23 cellular contexts compared by ENCODE assay signal in the genomic region with DNA sequence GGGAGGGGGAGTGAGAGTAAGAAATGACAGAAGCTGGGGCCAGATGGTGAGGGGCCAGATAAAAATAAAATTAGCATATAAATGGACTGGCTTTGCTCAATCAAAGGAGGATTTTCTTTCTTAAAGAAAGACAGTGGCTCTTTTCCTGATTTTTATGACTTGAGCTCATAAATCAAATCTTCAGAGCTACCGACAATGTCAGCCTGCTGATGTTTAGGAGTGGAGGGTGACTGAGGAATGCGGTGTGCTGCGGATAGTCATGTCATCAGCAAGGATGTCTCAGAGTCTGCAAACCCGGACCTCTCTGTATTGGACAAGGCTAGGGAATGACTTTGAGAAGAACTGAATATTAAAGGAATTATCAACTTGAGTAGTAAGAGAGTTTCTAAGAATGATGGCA.
DNase-seq lines count a peak whose midpoint lies in the region; ATAC-seq, FAIRE-seq and TF ChIP-seq lines count a peak whose summit lies in the region.
"Had no signal": no experiment of that assay in that cellular context is flagged by ENCODE, and none has a peak within 500 bp of the region (broad histone marks: within the 10 kb centered on the region; RNA-seq: fewer than 3 reads in every experiment).

No MANE protein-coding gene starts in this region.

- 0 out of 2 replicates have a peak, but pooled peaks cover 2% of the 10 kb centered on the region for H4K20me1 ChIP-seq in K562 (replicated peaks; ENCODE audit: control insufficient read depth, insufficient read depth, low read length)

- no peak for FAIRE-seq in K562 (lab: Jason Lieb, UNC)
- FAIRE-seq: GM18507, HTR-8/SVneo had no signal

- no peak for TF ChIP-seq RAD21 in K562 (CRISPR knock-in tag; conservative IDR thresholded peaks at IDR 0.05 in 1 of 2, IDR thresholded peaks at IDR 0.05 in 1 of 2)

- ATAC-seq in K562 (peak; percentile 42; the same call in 1 of the 3 replicates), HG03469 (IDR thresholded peaks at IDR 0.05; ENCODE audit: unreplicated experiment) (no peak), GM21367 (IDR thresholded peaks at IDR 0.05; ENCODE audit: unreplicated experiment) (no peak)

- H3K36me3 ChIP-seq in A673 (ENCODE audit: insufficient read depth, low read length, poor library complexity, severe bottlenecking) (no peaks in the 10 kb centered on the region), HEK293 (ENCODE audit: control insufficient read depth in 2 of 2, insufficient read depth in 1 of 2, low read length in 2 of 2) (no peaks in the 10 kb centered on the region), K562 (ENCODE audit: control insufficient read depth, insufficient read depth, low read length) (peaks cover 5% of the 10 kb centered on the region; the same call in 1 of the 3 replicates), ascending aorta (no peaks in the 10 kb centered on the region)
- H3K36me3 ChIP-seq: Peyer's patch had no signal

- 51% methylated on average over 4 of the region's 4 CpGs for WGBS in K562 (ENCODE audit: insufficient coverage, low coverage, missing lambda C conversion rate)

- in situ Hi-C loops in K562 (cut with MboI), result no loop called here

- H3K9ac ChIP-seq in K562 (ENCODE audit: insufficient read depth in 1 of 2, low read depth in 2 of 2, low read length in 2 of 2), result no peak overlapping the region

- peak overlapping the region; percentile 84 for H3K27ac ChIP-seq in A673 (ENCODE audit: low read depth, low read length, poor library complexity, severe bottlenecking)
- no peak overlapping the region for H3K27ac ChIP-seq in HEK293 (ENCODE audit: extremely low read depth, low read depth, low read length)
- H3K27ac ChIP-seq in K562 (ENCODE audit: extremely low read depth, low read depth, low read length), result no peak overlapping the region
- no peak overlapping the region for H3K27ac ChIP-seq in ascending aorta
- H3K27ac ChIP-seq: Peyer's patch had no signal

- no peak for TF ChIP-seq CTCF in A673 (conservative IDR thresholded peaks at IDR 0.05; ENCODE audit: low read depth, low read length)
- TF ChIP-seq CTCF in HEK293 (tag by site-specific recombination; IDR thresholded peaks at IDR 0.05), result no peak
- TF ChIP-seq CTCF in K562 (IDR thresholded peaks at IDR 0.05 in 2 of 3, conservative IDR thresholded peaks at IDR 0.05 in 1 of 3; ENCODE audit: insufficient read depth in 2 of 3, low read depth in 1 of 3, low read length in 3 of 3), result no peak
- no peak for TF ChIP-seq CTCF in ascending aorta (IDR thresholded peaks at IDR 0.05)

- H3K4me3 ChIP-seq in A673 (ENCODE audit: low read depth, low read length, poor library complexity, severe bottlenecking) (peak overlapping the region; percentile 20), HEK293 (ENCODE audit: low read depth, low read length) (no peak overlapping the region), K562 (no peak overlapping the region), ascending aorta (no peak overlapping the region)
- H3K4me3 ChIP-seq: Peyer's patch had no signal

- TF ChIP-seq EP300 in K562 (IDR thresholded peaks at IDR 0.05; ENCODE audit: low read length), result no peak

- H3K9me3 ChIP-seq in A673 (ENCODE audit: low read depth, low read length, poor library complexity, severe bottlenecking) (no peaks in the 10 kb centered on the region), HEK293 (ENCODE audit: control insufficient read depth, insufficient read depth, low read depth, low read length) (no peaks in the 10 kb centered on the region), K562 (replicated peaks; ENCODE audit: control insufficient read depth, insufficient read depth, low read depth, low read length) (no peaks in the 10 kb centered on the region), ascending aorta (no peaks in the 10 kb centered on the region)
- H3K9me3 ChIP-seq: Peyer's patch had no signal

- CTCF ChIA-PET in A673 (lab: Charles Lee) (interaction anchor here (0.6 to 0.8 kb wide), 2 partner anchors 21 to 684 kb away, joined by 3 to 8 read pairs; no protein-coding TSS in a partner anchor), HEK293 (lab: Yijun Ruan, JAX) (interaction anchor here (0.6 to 1.1 kb wide), 3 partner anchors 27 to 68 kb away, joined by 3 to 4 read pairs (median 3); no protein-coding TSS in a partner anchor), K562 (lab: Yijun Ruan, JAX; ENCODE audit: low intra/inter-chr PET ratio) (no interaction called here)

- no peak overlapping the region for H2AFZ ChIP-seq in K562 (ENCODE audit: low read depth, low read length)

- H3K79me2 ChIP-seq in K562 (ENCODE audit: control insufficient read depth, insufficient read depth, low read length), result peaks cover 27% of the 10 kb centered on the region

- no peak overlapping the region for H3K4me2 ChIP-seq in K562 (ENCODE audit: insufficient read depth, low read length)

- no peaks in the 10 kb centered on the region for H3K9me1 ChIP-seq in K562 (ENCODE audit: control insufficient read depth, insufficient read depth, low read length)

- intact Hi-C loops in A673 (cut with micrococcal nuclease; ENCODE audit: unreplicated experiment) (loop anchor here (5.0 kb wide), 3 partner anchors 105 to 190 kb away; a partner anchor contains a TSS), K562 (cut with micrococcal nuclease) (no loop called here), ascending aorta (cut with DNase I) (no loop called here)

- H3K4me1 ChIP-seq in A673 (ENCODE audit: insufficient read depth, low read length, poor library complexity, severe bottlenecking) (peaks cover 41% of the 10 kb centered on the region), HEK293 (ENCODE audit: control insufficient read depth, insufficient read depth, low read length) (peaks cover 5% of the 10 kb centered on the region; the same call in 1 of the 2 replicates), K562 (replicated peaks in 1 of 2; ENCODE audit: control insufficient read depth in 2 of 2, insufficient read depth in 2 of 2, low read length in 2 of 2) (no peaks in the 10 kb centered on the region), ascending aorta (no peaks in the 10 kb centered on the region)
- H3K4me1 ChIP-seq: Peyer's patch had no signal

- POLR2A ChIA-PET in A673 (lab: Charles Lee; ENCODE audit: low non-redundant PET), result interaction anchor here (0.9 kb wide), 1 partner anchor 63 kb away, joined by 6 read pairs; no protein-coding TSS in a partner anchor
- POLR2A ChIA-PET in HEK293 (lab: Yijun Ruan, JAX), result interaction anchor here (0.9 kb wide), 1 partner anchor 10 kb away, joined by 3 read pairs; no protein-coding TSS in a partner anchor
- POLR2A ChIA-PET in K562 (lab: Yijun Ruan, JAX), result interaction anchor here (0.6 to 1.0 kb wide), 3 partner anchors 9 to 11 kb away, joined by 3 to 6 read pairs (median 3); no protein-coding TSS in a partner anchor

- no peaks in the 10 kb centered on the region for H3K27me3 ChIP-seq in A673 (replicated peaks; ENCODE audit: insufficient read depth, low read depth, low read length, poor library complexity)
- no peaks in the 10 kb centered on the region for H3K27me3 ChIP-seq in K562 (ENCODE audit: control insufficient read depth in 2 of 2, insufficient read depth in 2 of 2, low read length in 2 of 2)
- H3K27me3 ChIP-seq in ascending aorta, result no peaks in the 10 kb centered on the region
- H3K27me3 ChIP-seq: Peyer's patch had no signal

- no TSS peak for BruUV-seq in A673 (replicated peaks; lab: Mats Ljungman, UMichigan)
- no TSS peak for BruUV-seq in K562 (replicated peaks; lab: Mats Ljungman, UMichigan)

- no peak for TF ChIP-seq POLR2A in K562 (conservative IDR thresholded peaks at IDR 0.05)

- DNase-seq in A673 (ENCODE audit: low spot score) (peak; percentile 92), K562 (ENCODE audit: extremely low read depth in 1 of 4, low spot score in 3 of 4) (no peak), left kidney (ENCODE audit: low read depth, low spot score) (peak; percentile 17), ascending aorta (ENCODE audit: low spot score in 2 of 2) (no peak)
- DNase-seq in effector CD4-positive, alpha-beta T cell, result no peak
- DNase-seq: 8988T, Calu3, HFFc6, KG1, MM.1S, NCI-H1048, NCI-H1694, NCI-H2029 treated with DMSO at 0.1 percent for 48 hours, NCI-H526, OCI-M1, Peyer's patch, SHP77 treated with DMSO at 0.1 percent for 48 hours, T-helper 1 cell had no signal

TF ChIP-seq in HEK293, 187 proteins besides CTCF, POLR2A, EP300 and RAD21:
- TF ChIP-seq, protein P1, sequence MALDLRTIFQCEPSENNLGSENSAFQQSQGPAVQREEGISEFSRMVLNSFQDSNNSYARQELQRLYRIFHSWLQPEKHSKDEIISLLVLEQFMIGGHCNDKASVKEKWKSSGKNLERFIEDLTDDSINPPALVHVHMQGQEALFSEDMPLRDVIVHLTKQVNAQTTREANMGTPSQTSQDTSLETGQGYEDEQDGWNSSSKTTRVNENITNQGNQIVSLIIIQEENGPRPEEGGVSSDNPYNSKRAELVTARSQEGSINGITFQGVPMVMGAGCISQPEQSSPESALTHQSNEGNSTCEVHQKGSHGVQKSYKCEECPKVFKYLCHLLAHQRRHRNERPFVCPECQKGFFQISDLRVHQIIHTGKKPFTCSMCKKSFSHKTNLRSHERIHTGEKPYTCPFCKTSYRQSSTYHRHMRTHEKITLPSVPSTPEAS (tag by site-specific recombination; IDR thresholded peaks at IDR 0.05), result no peak
- TF ChIP-seq MEIS1 (CRISPR knock-in tag; IDR thresholded peaks at IDR 0.05; ENCODE audit: borderline replicate concordance), result 0 out of 2 replicates have a peak, but pooled peaks have one; percentile 19

TF ChIP-seq in K562, 482 proteins besides CTCF, POLR2A, EP300 and RAD21 (continues in another document):
- no peak for TF ChIP-seq SNRNP70 (optimal IDR thresholded peaks at IDR 0.05; ENCODE audit: low read depth, low read length)
- TF ChIP-seq, protein P2, sequence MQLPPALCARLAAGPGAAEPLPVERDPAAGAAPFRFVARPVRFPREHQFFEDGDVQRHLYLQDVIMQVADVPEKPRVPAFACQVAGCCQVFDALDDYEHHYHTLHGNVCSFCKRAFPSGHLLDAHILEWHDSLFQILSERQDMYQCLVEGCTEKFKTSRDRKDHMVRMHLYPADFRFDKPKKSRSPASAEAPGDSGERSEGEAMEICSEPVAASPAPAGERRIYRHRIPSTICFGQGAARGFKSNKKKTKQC (CRISPR knock-in tag; IDR thresholded peaks at IDR 0.05), result no peak
- no peak for TF ChIP-seq FOXP1 (CRISPR knock-in tag; IDR thresholded peaks at IDR 0.05)
- TF ChIP-seq, protein P3, sequence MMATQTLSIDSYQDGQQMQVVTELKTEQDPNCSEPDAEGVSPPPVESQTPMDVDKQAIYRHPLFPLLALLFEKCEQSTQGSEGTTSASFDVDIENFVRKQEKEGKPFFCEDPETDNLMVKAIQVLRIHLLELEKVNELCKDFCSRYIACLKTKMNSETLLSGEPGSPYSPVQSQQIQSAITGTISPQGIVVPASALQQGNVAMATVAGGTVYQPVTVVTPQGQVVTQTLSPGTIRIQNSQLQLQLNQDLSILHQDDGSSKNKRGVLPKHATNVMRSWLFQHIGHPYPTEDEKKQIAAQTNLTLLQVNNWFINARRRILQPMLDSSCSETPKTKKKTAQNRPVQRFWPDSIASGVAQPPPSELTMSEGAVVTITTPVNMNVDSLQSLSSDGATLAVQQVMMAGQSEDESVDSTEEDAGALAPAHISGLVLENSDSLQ (IDR thresholded peaks at IDR 0.05), result peak; percentile 78
- peak; percentile 80 for TF ChIP-seq MEIS2 (IDR thresholded peaks at IDR 0.05; ENCODE audit: partially characterized antibody)

Comparison
In these comparisons a context has a peak if more than half of its experiments do, and no peak if none do; other contexts are left out.
1. DNase-seq: peak in A673 (single experiment) and left kidney (single experiment); none in K562 (0 of 4), effector CD4-positive, alpha-beta T cell (single experiment) and ascending aorta (0 of 2).